In the genomic region with DNA sequence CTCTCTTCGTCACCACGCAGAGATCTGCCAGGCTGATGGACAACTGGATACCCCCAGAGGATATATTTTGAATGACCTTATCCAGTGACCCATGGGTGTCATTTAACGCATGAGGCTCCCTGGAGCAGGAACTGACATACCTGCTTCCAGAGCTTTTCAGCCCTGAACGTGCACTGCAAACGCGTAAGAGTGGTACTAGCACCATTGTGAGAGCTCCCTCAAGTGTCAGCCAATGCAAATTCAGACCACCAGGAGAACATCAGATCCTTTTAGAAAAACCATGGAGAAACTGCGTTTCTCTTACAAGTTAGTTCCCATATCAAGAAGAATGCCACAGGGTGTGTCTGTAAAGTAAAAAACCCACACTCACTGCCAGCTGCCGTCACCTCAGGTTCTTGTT, we compare ENCODE assay signal across 11 cellular contexts. TPM values are rescaled to one million over a fixed set of nuclear protein-coding genes. Genes with fewer than 3 reads are reported as not detected.
DNase-seq lines count a peak whose midpoint lies in the region; ATAC-seq, FAIRE-seq and TF ChIP-seq lines count a peak whose summit lies in the region.
"Had no signal": no experiment of that assay in that cellular context is flagged by ENCODE, and none has a peak within 500 bp of the region (broad histone marks: within the 10 kb centered on the region; RNA-seq: fewer than 3 reads in every experiment).

No MANE protein-coding gene starts in this region.

- H3K9ac ChIP-seq in keratinocyte (ENCODE audit: control insufficient read depth, extremely low read depth, insufficient read depth, low read length), result no peak overlapping the region

- no peaks in the 10 kb centered on the region for H3K79me2 ChIP-seq in GM23338 (replicated peaks; ENCODE audit: insufficient read depth)
- H3K79me2 ChIP-seq in keratinocyte (ENCODE audit: control insufficient read depth, insufficient read depth, low read length), result no peaks in the 10 kb centered on the region

- FAIRE-seq in RCC 7860 (lab: Jason Lieb, UNC) (no peak), keratinocyte (lab: Jason Lieb, UNC) (no peak)

- DNase-seq in Ammon's horn (ENCODE audit: low spot score) (peak; percentile 47), GM23338 (ENCODE audit: low spot score) (no peak), RCC 7860 (ENCODE audit: low spot score) (peak; percentile 4), keratinocyte (ENCODE audit: low read depth, low spot score) (no peak), OCI-M2 (lab: John Stamatoyannopoulos, UW; ENCODE audit: unreplicated experiment) (no peak)
- DNase-seq: effector memory CD8-positive, alpha-beta T cell; ovary had no signal

- H3K4me2 ChIP-seq in GM23338 (no peak overlapping the region), keratinocyte (ENCODE audit: control insufficient read depth, extremely low read depth, insufficient read depth, low read depth, low read length) (no peak overlapping the region)

- H3K27ac ChIP-seq in GM23338 (ENCODE audit: low read depth), result no peak overlapping the region
- no peak overlapping the region for H3K27ac ChIP-seq in keratinocyte (ENCODE audit: control insufficient read depth, insufficient read depth, low read length)
- H3K27ac ChIP-seq: ovary, tibial nerve had no signal

- ATAC-seq in GM23338 (peak; percentile 52), GM19351 (IDR thresholded peaks at IDR 0.05; ENCODE audit: unreplicated experiment) (no peak), HG03354 (IDR thresholded peaks at IDR 0.05; ENCODE audit: poor library complexity, severe bottlenecking, unreplicated experiment) (no peak), esophagus mucosa (no peak)
- ATAC-seq: effector memory CD8-positive, alpha-beta T cell had no signal

- dilution Hi-C loops in keratinocyte (cut with MboI; ENCODE audit: extremely low pct_ligation_motif_present, low sequenced_read_pairs), result no loop called here

- H3K9me2 ChIP-seq in GM23338 (ENCODE audit: insufficient read depth), result no peaks in the 10 kb centered on the region

- H3F3A ChIP-seq in GM23338 (replicated peaks; ENCODE audit: low read depth), result no peaks in the 10 kb centered on the region

- H3K4me3 ChIP-seq in GM23338 (no peak overlapping the region), keratinocyte (ENCODE audit: control insufficient read depth in 2 of 3, extremely low read depth in 1 of 3, insufficient read depth in 2 of 3, low read depth in 1 of 3, low read length in 3 of 3) (no peak overlapping the region)
- H3K4me3 ChIP-seq: ovary, tibial nerve had no signal

- TF ChIP-seq CTCF in GM23338 (conservative IDR thresholded peaks at IDR 0.05; ENCODE audit: low read depth in 2 of 2) (peak; percentile 38 to 58), keratinocyte (optimal IDR thresholded peaks at IDR 0.05 in 1 of 3, IDR thresholded peaks at IDR 0.05 in 1 of 3, conservative IDR thresholded peaks at IDR 0.05 in 1 of 3; ENCODE audit: extremely low read depth in 1 of 3, insufficient read depth in 2 of 3, low read length in 3 of 3) (peak in 2 of 3 experiments; percentile 22 to 47)

- H3K9me3 ChIP-seq in keratinocyte (ENCODE audit: control insufficient read depth, low read depth, low read length), result no peaks in the 10 kb centered on the region
- H3K9me3 ChIP-seq: ovary, tibial nerve had no signal

- H3K4me3 Mint-ChIP-seq in GM23338, result no peak overlapping the region
- H3K4me3 Mint-ChIP-seq: effector memory CD8-positive, alpha-beta T cell had no signal

- H3K27me3 ChIP-seq in GM23338 (ENCODE audit: insufficient read depth) (no peaks in the 10 kb centered on the region), keratinocyte (ENCODE audit: control insufficient read depth, extremely low read depth, insufficient read depth, low read length) (no peaks in the 10 kb centered on the region)
- H3K27me3 ChIP-seq: ovary had no signal

- H3K36me3 ChIP-seq in GM23338 (ENCODE audit: insufficient read depth), result no peaks in the 10 kb centered on the region
- no peaks in the 10 kb centered on the region for H3K36me3 ChIP-seq in keratinocyte (ENCODE audit: control insufficient read depth in 2 of 2, extremely low read depth in 1 of 2, insufficient read depth in 2 of 2, low read length in 2 of 2)
- H3K36me3 ChIP-seq: ovary, tibial nerve had no signal

- H3K9me1 ChIP-seq in keratinocyte (ENCODE audit: control insufficient read depth, extremely low read depth, insufficient read depth, low read length), result no peaks in the 10 kb centered on the region

- no peak overlapping the region for H3K27ac Mint-ChIP-seq in GM23338
- H3K27ac Mint-ChIP-seq: effector memory CD8-positive, alpha-beta T cell had no signal

- H3K4me1 Mint-ChIP-seq in GM23338, result no peaks in the 10 kb centered on the region

- H3K27me3 Mint-ChIP-seq in GM23338 (ENCODE audit: insufficient read depth, low read depth, poor library complexity), result peaks cover 3% of the 10 kb centered on the region

- H2AFZ ChIP-seq in GM23338 (no peak overlapping the region), keratinocyte (ENCODE audit: control insufficient read depth, low read length) (no peak overlapping the region)

- H3K36me3 Mint-ChIP-seq in GM23338 (ENCODE audit: low read depth), result no peaks in the 10 kb centered on the region

- H3K9me3 Mint-ChIP-seq in GM23338, result no peaks in the 10 kb centered on the region
- H3K9me3 Mint-ChIP-seq: effector memory CD8-positive, alpha-beta T cell had no signal

- H4K20me1 ChIP-seq in GM23338 (replicated peaks; ENCODE audit: insufficient read depth) (no peaks in the 10 kb centered on the region), keratinocyte (ENCODE audit: control insufficient read depth, extremely low read depth, insufficient read depth, low read length) (no peaks in the 10 kb centered on the region)

- no peaks in the 10 kb centered on the region for H3K4me1 ChIP-seq in GM23338 (ENCODE audit: insufficient read depth)
- H3K4me1 ChIP-seq in keratinocyte (ENCODE audit: control insufficient read depth, extremely low read depth, insufficient read depth, low read length), result peaks cover 10% of the 10 kb centered on the region
- H3K4me1 ChIP-seq: tibial nerve had no signal

RNA-seq across cellular contexts. Expression of a gene that starts 7.3 kb away (rescaled TPM):
- 1.7 and 4.6 TPM in 2 replicates for total RNA-seq in GM23338 (2014; rRNA removed; shearing (Covaris generic))
- polyA plus RNA-seq in GM23338 (2016; fragmentation: Nextera tagmentation; extraction: Ambion mirVana) (0.28 and 0.81 TPM in 2 replicates), keratinocyte (0.28 to 0.49 TPM (median 0.31 TPM) in 3 replicates)
- polyA plus RNA-seq in keratinocyte (2011; ENCODE audit: low read depth), result 0.71 TPM
- 0.17 and 0.21 TPM in 2 replicates for polyA plus RNA-seq in keratinocyte (2011; cell fraction: cytosol; rRNA removed)
- polyA plus RNA-seq in keratinocyte (2011; cell fraction: nucleus; rRNA removed), result 0.90 and 1.1 TPM in 2 replicates
- polyA plus RNA-seq in keratinocyte (2012; ENCODE audit: low replicate concordance), result 0.50 and 10.2 TPM in 2 replicates
- polyA minus RNA-seq in keratinocyte, result 0.22 to 0.75 TPM in 2 of 3 replicates, not detected in the other
- polyA minus RNA-seq in keratinocyte (2011; cell fraction: cytosol; rRNA and poly(A)+ RNA removed), result 2.3 TPM
- polyA minus RNA-seq in keratinocyte (2011; cell fraction: nucleus; rRNA and poly(A)+ RNA removed), result 1.9 and 2.5 TPM in 2 replicates
- total RNA-seq in esophagus mucosa, result 2.0 TPM

RNA-seq across cellular contexts. Expression of a gene that starts 27.2 kb away (rescaled TPM):
- 0.27 and 0.52 TPM in 2 replicates for total RNA-seq in GM23338 (2014; rRNA removed; shearing (Covaris generic))
- polyA plus RNA-seq in GM23338 (2016; fragmentation: Nextera tagmentation; extraction: Ambion mirVana), result 0.05 TPM in 2 replicates
- 0.44 to 1.1 TPM (median 0.64 TPM) in 3 replicates for polyA plus RNA-seq in keratinocyte
- 0.10 TPM for polyA plus RNA-seq in keratinocyte (2011; ENCODE audit: low read depth)
- polyA plus RNA-seq in keratinocyte (2011; cell fraction: cytosol; rRNA removed), result 0.50 and 0.53 TPM in 2 replicates
- polyA plus RNA-seq in keratinocyte (2011; cell fraction: nucleus; rRNA removed), result 2.6 and 2.7 TPM in 2 replicates
- polyA plus RNA-seq in keratinocyte (2012; ENCODE audit: low replicate concordance), result 0.32 and 1.1 TPM in 2 replicates
- polyA minus RNA-seq in keratinocyte, result 0.86 to 1.4 TPM (median 0.93 TPM) in 3 replicates
- 1.2 TPM for polyA minus RNA-seq in keratinocyte (2011; cell fraction: cytosol; rRNA and poly(A)+ RNA removed)
- polyA minus RNA-seq in keratinocyte (2011; cell fraction: nucleus; rRNA and poly(A)+ RNA removed), result 1.9 and 2.3 TPM in 2 replicates
- 0.08 TPM for total RNA-seq in esophagus mucosa

RNA-seq across cellular contexts. Expression of a gene that starts 31.9 kb away (rescaled TPM):
- 48.8 and 59.8 TPM in 2 replicates for total RNA-seq in GM23338 (2014; rRNA removed; shearing (Covaris generic))
- polyA plus RNA-seq in GM23338 (2016; fragmentation: Nextera tagmentation; extraction: Ambion mirVana), result 77.9 and 78.8 TPM in 2 replicates
- 9.2 to 23.1 TPM (median 13.8 TPM) in 3 replicates for polyA plus RNA-seq in keratinocyte
- polyA plus RNA-seq in keratinocyte (2011; ENCODE audit: low read depth), result 11.4 TPM
- polyA plus RNA-seq in keratinocyte (2011; cell fraction: cytosol; rRNA removed), result 6.6 and 9.5 TPM in 2 replicates
- 16.3 and 17.5 TPM in 2 replicates for polyA plus RNA-seq in keratinocyte (2011; cell fraction: nucleus; rRNA removed)
- 4.8 and 24.0 TPM in 2 replicates for polyA plus RNA-seq in keratinocyte (2012; ENCODE audit: low replicate concordance)
- 8.5 to 18.4 TPM (median 13.5 TPM) in 3 replicates for polyA minus RNA-seq in keratinocyte
- 9.6 TPM for polyA minus RNA-seq in keratinocyte (2011; cell fraction: cytosol; rRNA and poly(A)+ RNA removed)
- 2.2 and 5.1 TPM in 2 replicates for polyA minus RNA-seq in keratinocyte (2011; cell fraction: nucleus; rRNA and poly(A)+ RNA removed)
- 16.6 TPM for total RNA-seq in esophagus mucosa

RNA-seq across cellular contexts. Expression of a gene that starts 37.4 kb away (rescaled TPM):
- total RNA-seq in GM23338 (2014; rRNA removed; shearing (Covaris generic)), result not detected in 2 replicates
- polyA plus RNA-seq in GM23338 (2016; fragmentation: Nextera tagmentation; extraction: Ambion mirVana) (not detected in 2 replicates), keratinocyte (not detected in 3 replicates)
- not detected for polyA plus RNA-seq in keratinocyte (2011; ENCODE audit: low read depth)
- polyA plus RNA-seq in keratinocyte (2011; cell fraction: cytosol; rRNA removed), result not detected in 2 replicates
- not detected in 2 replicates for polyA plus RNA-seq in keratinocyte (2011; cell fraction: nucleus; rRNA removed)
- not detected in 2 replicates for polyA plus RNA-seq in keratinocyte (2012; ENCODE audit: low replicate concordance)
- polyA minus RNA-seq in keratinocyte, result not detected in 3 replicates
- polyA minus RNA-seq in keratinocyte (2011; cell fraction: cytosol; rRNA and poly(A)+ RNA removed), result not detected
- not detected in 2 replicates for polyA minus RNA-seq in keratinocyte (2011; cell fraction: nucleus; rRNA and poly(A)+ RNA removed)
- not detected for total RNA-seq in esophagus mucosa
- total RNA-seq: tibial nerve had no signal

RNA-seq across cellular contexts. Expression of a gene that starts 56.3 kb away (rescaled TPM):
- 0.23 and 0.87 TPM in 2 replicates for total RNA-seq in GM23338 (2014; rRNA removed; shearing (Covaris generic))
- polyA plus RNA-seq in GM23338 (2016; fragmentation: Nextera tagmentation; extraction: Ambion mirVana) (0.71 and 1.8 TPM in 2 replicates), keratinocyte (0.03 to 0.12 TPM (median 0.07 TPM) in 3 replicates)
- 3.4 TPM for polyA plus RNA-seq in keratinocyte (2011; ENCODE audit: low read depth)
- 0.07 and 0.12 TPM in 2 replicates for polyA plus RNA-seq in keratinocyte (2011; cell fraction: cytosol; rRNA removed)
- polyA plus RNA-seq in keratinocyte (2011; cell fraction: nucleus; rRNA removed), result 0.08 and 0.09 TPM in 2 replicates
- 1.5 TPM in 1 of 2 replicates, not detected in the other for polyA plus RNA-seq in keratinocyte (2012; ENCODE audit: low replicate concordance)
- 0.07 TPM in 1 of 3 replicates, not detected in the others for polyA minus RNA-seq in keratinocyte
- not detected for polyA minus RNA-seq in keratinocyte (2011; cell fraction: cytosol; rRNA and poly(A)+ RNA removed)
- not detected in 2 replicates for polyA minus RNA-seq in keratinocyte (2011; cell fraction: nucleus; rRNA and poly(A)+ RNA removed)
- 29.3 TPM for total RNA-seq in esophagus mucosa

Comparison
In these comparisons a context has a peak if more than half of its experiments do, and no peak if none do; other contexts are left out.
1. DNase-seq: peak in Ammon's horn (single experiment) and RCC 7860 (single experiment); none in GM23338 (single experiment), keratinocyte (single experiment) and OCI-M2 (single experiment).